ENCODE assay signal across 1 cellular context in the genomic region with DNA sequence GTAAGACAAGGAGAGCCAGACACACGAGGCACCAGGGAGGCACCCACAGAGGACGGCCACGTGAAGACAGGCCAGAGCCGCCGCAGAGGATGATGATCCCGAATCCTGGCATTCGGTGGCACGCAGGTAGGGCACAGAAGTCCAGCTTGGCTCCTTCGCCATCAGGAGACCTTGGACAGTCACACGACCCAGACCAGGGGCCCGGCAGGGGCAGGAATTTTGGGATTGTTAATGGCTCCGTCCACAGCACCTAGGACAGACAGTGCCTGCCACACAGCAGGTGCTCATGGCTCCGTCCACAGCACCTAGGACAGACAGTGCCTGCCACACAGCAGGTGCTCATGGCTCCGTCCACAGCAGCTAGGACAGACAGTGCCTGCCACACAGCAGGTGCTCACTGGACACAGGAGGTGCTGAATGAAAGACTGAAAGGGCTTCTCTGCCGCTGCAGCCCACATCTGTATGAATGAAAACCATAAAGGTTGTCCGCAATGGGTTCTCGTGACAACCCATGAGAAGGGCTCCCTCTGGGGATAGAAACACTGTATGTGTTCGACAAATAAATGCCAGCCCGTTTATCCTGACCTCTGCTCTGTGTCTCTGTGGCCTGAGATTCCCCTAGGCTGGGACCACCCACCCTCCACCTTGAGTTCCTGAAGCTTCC.
TF ChIP-seq lines count a peak whose summit lies in the region.

No MANE protein-coding gene starts in this region.

TF ChIP-seq in H1, 55 proteins besides CTCF, POLR2A, EP300 and RAD21:
- TF ChIP-seq GABPA (IDR thresholded peaks at IDR 0.05; ENCODE audit: borderline replicate concordance, insufficient read depth, low read length) (no peak), YY1 (IDR thresholded peaks at IDR 0.05; ENCODE audit: low read depth, low read length) (no peak), CHD1 (IDR thresholded peaks at IDR 0.05; ENCODE audit: low read depth, low read length) (no peak), TBP (IDR thresholded peaks at IDR 0.05; ENCODE audit: low read depth, low read length) (no peak), SIRT6 (IDR thresholded peaks at IDR 0.05; ENCODE audit: low read length) (no peak), EGR1 (IDR thresholded peaks at IDR 0.05; ENCODE audit: borderline replicate concordance, low read depth, low read length) (no peak), MAFK (IDR thresholded peaks at IDR 0.05; ENCODE audit: low read depth, low read length) (no peak)
- TF ChIP-seq, protein P1, sequence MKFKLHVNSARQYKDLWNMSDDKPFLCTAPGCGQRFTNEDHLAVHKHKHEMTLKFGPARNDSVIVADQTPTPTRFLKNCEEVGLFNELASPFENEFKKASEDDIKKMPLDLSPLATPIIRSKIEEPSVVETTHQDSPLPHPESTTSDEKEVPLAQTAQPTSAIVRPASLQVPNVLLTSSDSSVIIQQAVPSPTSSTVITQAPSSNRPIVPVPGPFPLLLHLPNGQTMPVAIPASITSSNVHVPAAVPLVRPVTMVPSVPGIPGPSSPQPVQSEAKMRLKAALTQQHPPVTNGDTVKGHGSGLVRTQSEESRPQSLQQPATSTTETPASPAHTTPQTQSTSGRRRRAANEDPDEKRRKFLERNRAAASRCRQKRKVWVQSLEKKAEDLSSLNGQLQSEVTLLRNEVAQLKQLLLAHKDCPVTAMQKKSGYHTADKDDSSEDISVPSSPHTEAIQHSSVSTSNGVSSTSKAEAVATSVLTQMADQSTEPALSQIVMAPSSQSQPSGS (IDR thresholded peaks at IDR 0.05; ENCODE audit: low read length) = no peak
